1 cellular context compared by ENCODE assay signal in the genomic region with DNA sequence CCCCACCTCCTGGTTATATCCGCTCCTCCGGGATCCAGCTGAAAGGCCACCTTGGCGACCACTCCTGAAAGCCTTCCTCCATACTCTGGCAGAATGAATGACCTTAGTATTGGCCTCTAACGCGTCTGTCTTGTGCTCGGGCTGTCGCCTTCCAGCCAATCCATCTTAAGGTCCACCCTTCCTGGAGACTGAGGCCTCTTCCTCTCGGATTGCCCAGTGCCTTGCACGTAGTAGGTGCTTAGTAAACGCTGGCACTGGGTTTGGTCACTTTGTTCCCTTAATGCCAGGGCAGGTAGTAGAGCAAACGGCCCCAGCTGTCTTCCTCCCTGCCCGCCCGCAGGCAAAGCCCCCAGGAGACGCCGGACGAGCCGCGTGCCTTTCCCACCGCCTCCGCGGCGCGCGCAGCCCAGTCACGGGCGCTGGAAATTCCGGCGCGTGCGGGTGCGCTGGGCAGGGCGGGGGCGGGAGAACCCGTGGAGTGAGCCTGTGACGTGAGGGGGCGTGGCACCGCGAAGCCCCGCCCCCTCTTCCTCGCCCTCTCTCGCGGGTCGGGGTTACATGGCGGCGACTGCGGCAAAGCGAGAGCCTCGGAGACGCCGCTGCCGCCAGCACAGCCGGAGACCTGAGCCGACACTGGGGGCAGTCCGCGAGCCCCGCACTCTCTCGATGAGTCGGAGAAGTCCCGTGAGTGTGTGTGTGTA.
TF ChIP-seq lines count a peak whose summit lies in the region.

MAPK6 (plus strand) TSS at position 527 of the 701 bp plus-strand sequence. CDS start 27,242 bp downstream, outside the sequence.

TF ChIP-seq in GM12878, 131 proteins besides CTCF, POLR2A, EP300 and RAD21 (continued from another document and continues in another):
- TF ChIP-seq E4F1 (IDR thresholded peaks at IDR 0.05; ENCODE audit: borderline replicate concordance, partially characterized antibody) (no peak), CHD2 (IDR thresholded peaks at IDR 0.05; ENCODE audit: borderline replicate concordance, low read depth, low read length) (no peak), MEF2A (IDR thresholded peaks at IDR 0.05; ENCODE audit: insufficient read depth, low read depth, low read length) (no peak), TAF1 (IDR thresholded peaks at IDR 0.05; ENCODE audit: borderline replicate concordance, low read depth, low read length) (peak; percentile 99), CBFB (IDR thresholded peaks at IDR 0.05; ENCODE audit: low read depth) (peak; percentile 68), EED (IDR thresholded peaks at IDR 0.05; ENCODE audit: low read depth) (peak; percentile 90), NBN (IDR thresholded peaks at IDR 0.05) (peak; percentile 51; the same call in 1 of the 2 replicates), KAT2A (conservative IDR thresholded peaks at IDR 0.05; ENCODE audit: control insufficient read depth, low read depth, low read length) (no peak), JUND (IDR thresholded peaks at IDR 0.05; ENCODE audit: low read depth, low read length) (no peak), YBX1 (IDR thresholded peaks at IDR 0.05) (no peak), ESRRA (IDR thresholded peaks at IDR 0.05; ENCODE audit: low read length) (no peak), HCFC1 (IDR thresholded peaks at IDR 0.05; ENCODE audit: low read length) (peak; percentile 47; the same call in 1 of the 2 replicates), TBL1XR1 (IDR thresholded peaks at IDR 0.05; ENCODE audit: low read depth, low read length) (peak; percentile 63; the same call in 1 of the 2 replicates), GATAD2B (conservative IDR thresholded peaks at IDR 0.05; ENCODE audit: low read depth) (peak; percentile 98), POLR2AphosphoS5 (IDR thresholded peaks at IDR 0.05; ENCODE audit: low read length) (peak; percentile 76; the same call in 1 of the 2 replicates), BHLHE40 (IDR thresholded peaks at IDR 0.05; ENCODE audit: borderline replicate concordance in 1 of 2, low read depth in 2 of 2, low read length in 1 of 2) (peak; percentile 100), MEF2B (IDR thresholded peaks at IDR 0.05; ENCODE audit: partially characterized antibody, poor library complexity, severe bottlenecking) (peak; percentile 81), NFXL1 (IDR thresholded peaks at IDR 0.05; ENCODE audit: borderline replicate concordance) (no peak), PAX5 (IDR thresholded peaks at IDR 0.05; ENCODE audit: borderline replicate concordance, low read depth, low read length) (peak; percentile 60; the same call in 1 of the 2 replicates), RCOR1 (conservative IDR thresholded peaks at IDR 0.05; ENCODE audit: low read depth, low read length) (no peak), KDM1A (IDR thresholded peaks at IDR 0.05; ENCODE audit: borderline replicate concordance) (no peak), PML (IDR thresholded peaks at IDR 0.05; ENCODE audit: low read length) (peak; percentile 46; the same call in 1 of the 2 replicates), FOS (IDR thresholded peaks at IDR 0.05; ENCODE audit: borderline replicate concordance, extremely low read depth, insufficient read length) (no peak), TCF12 (IDR thresholded peaks at IDR 0.05; ENCODE audit: low read depth, low read length) (0 out of 2 replicates have a peak, but pooled peaks have one; percentile 18), ATF7 (IDR thresholded peaks at IDR 0.05; ENCODE audit: low read depth) (no peak), YY1 (IDR thresholded peaks at IDR 0.05; ENCODE audit: low read depth, low read length) (peak; percentile 97), ZNF217 (IDR thresholded peaks at IDR 0.05) (peak; percentile 91), RELB (IDR thresholded peaks at IDR 0.05; ENCODE audit: low read depth) (peak; percentile 78; the same call in 1 of the 2 replicates)
- TF ChIP-seq, protein P1, sequence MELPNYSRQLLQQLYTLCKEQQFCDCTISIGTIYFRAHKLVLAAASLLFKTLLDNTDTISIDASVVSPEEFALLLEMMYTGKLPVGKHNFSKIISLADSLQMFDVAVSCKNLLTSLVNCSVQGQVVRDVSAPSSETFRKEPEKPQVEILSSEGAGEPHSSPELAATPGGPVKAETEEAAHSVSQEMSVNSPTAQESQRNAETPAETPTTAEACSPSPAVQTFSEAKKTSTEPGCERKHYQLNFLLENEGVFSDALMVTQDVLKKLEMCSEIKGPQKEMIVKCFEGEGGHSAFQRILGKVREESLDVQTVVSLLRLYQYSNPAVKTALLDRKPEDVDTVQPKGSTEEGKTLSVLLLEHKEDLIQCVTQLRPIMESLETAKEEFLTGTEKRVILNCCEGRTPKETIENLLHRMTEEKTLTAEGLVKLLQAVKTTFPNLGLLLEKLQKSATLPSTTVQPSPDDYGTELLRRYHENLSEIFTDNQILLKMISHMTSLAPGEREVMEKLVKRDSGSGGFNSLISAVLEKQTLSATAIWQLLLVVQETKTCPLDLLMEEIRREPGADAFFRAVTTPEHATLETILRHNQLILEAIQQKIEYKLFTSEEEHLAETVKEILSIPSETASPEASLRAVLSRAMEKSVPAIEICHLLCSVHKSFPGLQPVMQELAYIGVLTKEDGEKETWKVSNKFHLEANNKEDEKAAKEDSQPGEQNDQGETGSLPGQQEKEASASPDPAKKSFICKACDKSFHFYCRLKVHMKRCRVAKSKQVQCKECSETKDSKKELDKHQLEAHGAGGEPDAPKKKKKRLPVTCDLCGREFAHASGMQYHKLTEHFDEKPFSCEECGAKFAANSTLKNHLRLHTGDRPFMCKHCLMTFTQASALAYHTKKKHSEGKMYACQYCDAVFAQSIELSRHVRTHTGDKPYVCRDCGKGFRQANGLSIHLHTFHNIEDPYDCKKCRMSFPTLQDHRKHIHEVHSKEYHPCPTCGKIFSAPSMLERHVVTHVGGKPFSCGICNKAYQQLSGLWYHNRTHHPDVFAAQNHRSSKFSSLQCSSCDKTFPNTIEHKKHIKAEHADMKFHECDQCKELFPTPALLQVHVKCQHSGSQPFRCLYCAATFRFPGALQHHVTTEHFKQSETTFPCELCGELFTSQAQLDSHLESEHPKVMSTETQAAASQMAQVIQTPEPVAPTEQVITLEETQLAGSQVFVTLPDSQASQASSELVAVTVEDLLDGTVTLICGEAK (IDR thresholded peaks at IDR 0.05; ENCODE audit: borderline replicate concordance) = no peak
- TF ChIP-seq, protein P2, sequence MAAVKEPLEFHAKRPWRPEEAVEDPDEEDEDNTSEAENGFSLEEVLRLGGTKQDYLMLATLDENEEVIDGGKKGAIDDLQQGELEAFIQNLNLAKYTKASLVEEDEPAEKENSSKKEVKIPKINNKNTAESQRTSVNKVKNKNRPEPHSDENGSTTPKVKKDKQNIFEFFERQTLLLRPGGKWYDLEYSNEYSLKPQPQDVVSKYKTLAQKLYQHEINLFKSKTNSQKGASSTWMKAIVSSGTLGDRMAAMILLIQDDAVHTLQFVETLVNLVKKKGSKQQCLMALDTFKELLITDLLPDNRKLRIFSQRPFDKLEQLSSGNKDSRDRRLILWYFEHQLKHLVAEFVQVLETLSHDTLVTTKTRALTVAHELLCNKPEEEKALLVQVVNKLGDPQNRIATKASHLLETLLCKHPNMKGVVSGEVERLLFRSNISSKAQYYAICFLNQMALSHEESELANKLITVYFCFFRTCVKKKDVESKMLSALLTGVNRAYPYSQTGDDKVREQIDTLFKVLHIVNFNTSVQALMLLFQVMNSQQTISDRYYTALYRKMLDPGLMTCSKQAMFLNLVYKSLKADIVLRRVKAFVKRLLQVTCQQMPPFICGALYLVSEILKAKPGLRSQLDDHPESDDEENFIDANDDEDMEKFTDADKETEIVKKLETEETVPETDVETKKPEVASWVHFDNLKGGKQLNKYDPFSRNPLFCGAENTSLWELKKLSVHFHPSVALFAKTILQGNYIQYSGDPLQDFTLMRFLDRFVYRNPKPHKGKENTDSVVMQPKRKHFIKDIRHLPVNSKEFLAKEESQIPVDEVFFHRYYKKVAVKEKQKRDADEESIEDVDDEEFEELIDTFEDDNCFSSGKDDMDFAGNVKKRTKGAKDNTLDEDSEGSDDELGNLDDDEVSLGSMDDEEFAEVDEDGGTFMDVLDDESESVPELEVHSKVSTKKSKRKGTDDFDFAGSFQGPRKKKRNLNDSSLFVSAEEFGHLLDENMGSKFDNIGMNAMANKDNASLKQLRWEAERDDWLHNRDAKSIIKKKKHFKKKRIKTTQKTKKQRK (IDR thresholded peaks at IDR 0.05; ENCODE audit: low read depth, low read length) = no peak
- TF ChIP-seq, protein P3, sequence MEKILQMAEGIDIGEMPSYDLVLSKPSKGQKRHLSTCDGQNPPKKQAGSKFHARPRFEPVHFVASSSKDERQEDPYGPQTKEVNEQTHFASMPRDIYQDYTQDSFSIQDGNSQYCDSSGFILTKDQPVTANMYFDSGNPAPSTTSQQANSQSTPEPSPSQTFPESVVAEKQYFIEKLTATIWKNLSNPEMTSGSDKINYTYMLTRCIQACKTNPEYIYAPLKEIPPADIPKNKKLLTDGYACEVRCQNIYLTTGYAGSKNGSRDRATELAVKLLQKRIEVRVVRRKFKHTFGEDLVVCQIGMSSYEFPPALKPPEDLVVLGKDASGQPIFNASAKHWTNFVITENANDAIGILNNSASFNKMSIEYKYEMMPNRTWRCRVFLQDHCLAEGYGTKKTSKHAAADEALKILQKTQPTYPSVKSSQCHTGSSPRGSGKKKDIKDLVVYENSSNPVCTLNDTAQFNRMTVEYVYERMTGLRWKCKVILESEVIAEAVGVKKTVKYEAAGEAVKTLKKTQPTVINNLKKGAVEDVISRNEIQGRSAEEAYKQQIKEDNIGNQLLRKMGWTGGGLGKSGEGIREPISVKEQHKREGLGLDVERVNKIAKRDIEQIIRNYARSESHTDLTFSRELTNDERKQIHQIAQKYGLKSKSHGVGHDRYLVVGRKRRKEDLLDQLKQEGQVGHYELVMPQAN (conservative IDR thresholded peaks at IDR 0.05) = peak; percentile 57; the same call in 1 of the 2 replicates
- TF ChIP-seq, protein P4, sequence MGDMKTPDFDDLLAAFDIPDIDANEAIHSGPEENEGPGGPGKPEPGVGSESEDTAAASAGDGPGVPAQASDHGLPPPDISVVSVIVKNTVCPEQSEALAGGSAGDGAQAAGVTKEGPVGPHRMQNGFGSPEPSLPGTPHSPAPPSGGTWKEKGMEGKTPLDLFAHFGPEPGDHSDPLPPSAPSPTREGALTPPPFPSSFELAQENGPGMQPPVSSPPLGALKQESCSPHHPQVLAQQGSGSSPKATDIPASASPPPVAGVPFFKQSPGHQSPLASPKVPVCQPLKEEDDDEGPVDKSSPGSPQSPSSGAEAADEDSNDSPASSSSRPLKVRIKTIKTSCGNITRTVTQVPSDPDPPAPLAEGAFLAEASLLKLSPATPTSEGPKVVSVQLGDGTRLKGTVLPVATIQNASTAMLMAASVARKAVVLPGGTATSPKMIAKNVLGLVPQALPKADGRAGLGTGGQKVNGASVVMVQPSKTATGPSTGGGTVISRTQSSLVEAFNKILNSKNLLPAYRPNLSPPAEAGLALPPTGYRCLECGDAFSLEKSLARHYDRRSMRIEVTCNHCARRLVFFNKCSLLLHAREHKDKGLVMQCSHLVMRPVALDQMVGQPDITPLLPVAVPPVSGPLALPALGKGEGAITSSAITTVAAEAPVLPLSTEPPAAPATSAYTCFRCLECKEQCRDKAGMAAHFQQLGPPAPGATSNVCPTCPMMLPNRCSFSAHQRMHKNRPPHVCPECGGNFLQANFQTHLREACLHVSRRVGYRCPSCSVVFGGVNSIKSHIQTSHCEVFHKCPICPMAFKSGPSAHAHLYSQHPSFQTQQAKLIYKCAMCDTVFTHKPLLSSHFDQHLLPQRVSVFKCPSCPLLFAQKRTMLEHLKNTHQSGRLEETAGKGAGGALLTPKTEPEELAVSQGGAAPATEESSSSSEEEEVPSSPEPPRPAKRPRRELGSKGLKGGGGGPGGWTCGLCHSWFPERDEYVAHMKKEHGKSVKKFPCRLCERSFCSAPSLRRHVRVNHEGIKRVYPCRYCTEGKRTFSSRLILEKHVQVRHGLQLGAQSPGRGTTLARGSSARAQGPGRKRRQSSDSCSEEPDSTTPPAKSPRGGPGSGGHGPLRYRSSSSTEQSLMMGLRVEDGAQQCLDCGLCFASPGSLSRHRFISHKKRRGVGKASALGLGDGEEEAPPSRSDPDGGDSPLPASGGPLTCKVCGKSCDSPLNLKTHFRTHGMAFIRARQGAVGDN (IDR thresholded peaks at IDR 0.05) = peak; percentile 80
- TF ChIP-seq, protein P5, sequence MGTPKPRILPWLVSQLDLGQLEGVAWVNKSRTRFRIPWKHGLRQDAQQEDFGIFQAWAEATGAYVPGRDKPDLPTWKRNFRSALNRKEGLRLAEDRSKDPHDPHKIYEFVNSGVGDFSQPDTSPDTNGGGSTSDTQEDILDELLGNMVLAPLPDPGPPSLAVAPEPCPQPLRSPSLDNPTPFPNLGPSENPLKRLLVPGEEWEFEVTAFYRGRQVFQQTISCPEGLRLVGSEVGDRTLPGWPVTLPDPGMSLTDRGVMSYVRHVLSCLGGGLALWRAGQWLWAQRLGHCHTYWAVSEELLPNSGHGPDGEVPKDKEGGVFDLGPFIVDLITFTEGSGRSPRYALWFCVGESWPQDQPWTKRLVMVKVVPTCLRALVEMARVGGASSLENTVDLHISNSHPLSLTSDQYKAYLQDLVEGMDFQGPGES (IDR thresholded peaks at IDR 0.05) = no peak
- TF ChIP-seq, protein P6, sequence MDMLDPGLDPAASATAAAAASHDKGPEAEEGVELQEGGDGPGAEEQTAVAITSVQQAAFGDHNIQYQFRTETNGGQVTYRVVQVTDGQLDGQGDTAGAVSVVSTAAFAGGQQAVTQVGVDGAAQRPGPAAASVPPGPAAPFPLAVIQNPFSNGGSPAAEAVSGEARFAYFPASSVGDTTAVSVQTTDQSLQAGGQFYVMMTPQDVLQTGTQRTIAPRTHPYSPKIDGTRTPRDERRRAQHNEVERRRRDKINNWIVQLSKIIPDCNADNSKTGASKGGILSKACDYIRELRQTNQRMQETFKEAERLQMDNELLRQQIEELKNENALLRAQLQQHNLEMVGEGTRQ (IDR thresholded peaks at IDR 0.05; ENCODE audit: borderline replicate concordance, low read depth, low read length) = no peak; the same call in 1 of the 2 replicates
